1 cellular context compared by ENCODE assay signal in the genomic region with DNA sequence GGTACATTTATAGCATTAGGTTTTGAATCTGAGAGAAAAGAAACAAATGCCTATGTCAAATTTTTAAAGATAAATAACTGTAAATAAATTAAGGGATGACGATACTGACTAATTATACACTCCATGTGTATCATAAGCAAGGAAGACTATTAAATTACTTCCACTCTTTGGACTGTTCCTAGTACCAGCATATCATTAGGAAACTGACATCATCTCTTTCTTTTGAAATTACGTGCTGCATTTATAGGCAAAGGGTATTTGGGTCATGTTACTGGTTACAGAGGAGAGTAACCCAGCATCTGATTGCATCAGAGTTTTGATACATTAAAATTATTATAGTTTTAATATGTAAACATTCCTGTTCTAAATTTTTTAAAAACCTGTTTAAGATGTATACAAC.
TF ChIP-seq lines count a peak whose summit lies in the region.

No MANE protein-coding gene starts in this region.

TF ChIP-seq in HEK293, 187 proteins besides CTCF, POLR2A, EP300 and RAD21 (continued from another document):
- TF ChIP-seq, protein P1, sequence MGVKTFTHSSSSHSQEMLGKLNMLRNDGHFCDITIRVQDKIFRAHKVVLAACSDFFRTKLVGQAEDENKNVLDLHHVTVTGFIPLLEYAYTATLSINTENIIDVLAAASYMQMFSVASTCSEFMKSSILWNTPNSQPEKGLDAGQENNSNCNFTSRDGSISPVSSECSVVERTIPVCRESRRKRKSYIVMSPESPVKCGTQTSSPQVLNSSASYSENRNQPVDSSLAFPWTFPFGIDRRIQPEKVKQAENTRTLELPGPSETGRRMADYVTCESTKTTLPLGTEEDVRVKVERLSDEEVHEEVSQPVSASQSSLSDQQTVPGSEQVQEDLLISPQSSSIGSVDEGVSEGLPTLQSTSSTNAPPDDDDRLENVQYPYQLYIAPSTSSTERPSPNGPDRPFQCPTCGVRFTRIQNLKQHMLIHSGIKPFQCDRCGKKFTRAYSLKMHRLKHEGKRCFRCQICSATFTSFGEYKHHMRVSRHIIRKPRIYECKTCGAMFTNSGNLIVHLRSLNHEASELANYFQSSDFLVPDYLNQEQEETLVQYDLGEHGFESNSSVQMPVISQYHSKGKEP (tag by site-specific recombination; IDR thresholded peaks at IDR 0.05), result no peak
- TF ChIP-seq ZNF596 (tag by site-specific recombination; IDR thresholded peaks at IDR 0.05) (no peak), ZFP69B (tag by site-specific recombination; IDR thresholded peaks at IDR 0.05) (no peak), ZSCAN16 (tag by site-specific recombination; IDR thresholded peaks at IDR 0.05) (no peak), ZBTB21 (tag by site-specific recombination; IDR thresholded peaks at IDR 0.05) (no peak), ZNF701 (tag by site-specific recombination; IDR thresholded peaks at IDR 0.05) (no peak), ZNF626 (tag by site-specific recombination; IDR thresholded peaks at IDR 0.05) (no peak), ZNF366 (tag by site-specific recombination; conservative IDR thresholded peaks at IDR 0.05) (peak; percentile 36; the same call in 1 of the 2 replicates), ZNF792 (tag by site-specific recombination; IDR thresholded peaks at IDR 0.05) (no peak), ZFP41 (tag by site-specific recombination; IDR thresholded peaks at IDR 0.05; ENCODE audit: borderline replicate concordance) (no peak), SP7 (tag by site-specific recombination; IDR thresholded peaks at IDR 0.05) (peak; percentile 88), ZNF175 (tag by site-specific recombination; IDR thresholded peaks at IDR 0.05) (no peak), ZNF174 (tag by site-specific recombination; IDR thresholded peaks at IDR 0.05) (no peak), ZNF133 (tag by site-specific recombination; IDR thresholded peaks at IDR 0.05) (no peak), RBAK (tag by site-specific recombination; IDR thresholded peaks at IDR 0.05) (no peak), ZNF555 (tag by site-specific recombination; conservative IDR thresholded peaks at IDR 0.05) (no peak), ZNF629 (tag by site-specific recombination; IDR thresholded peaks at IDR 0.05) (peak; percentile 42; the same call in 1 of the 2 replicates)
- TF ChIP-seq, protein P2, sequence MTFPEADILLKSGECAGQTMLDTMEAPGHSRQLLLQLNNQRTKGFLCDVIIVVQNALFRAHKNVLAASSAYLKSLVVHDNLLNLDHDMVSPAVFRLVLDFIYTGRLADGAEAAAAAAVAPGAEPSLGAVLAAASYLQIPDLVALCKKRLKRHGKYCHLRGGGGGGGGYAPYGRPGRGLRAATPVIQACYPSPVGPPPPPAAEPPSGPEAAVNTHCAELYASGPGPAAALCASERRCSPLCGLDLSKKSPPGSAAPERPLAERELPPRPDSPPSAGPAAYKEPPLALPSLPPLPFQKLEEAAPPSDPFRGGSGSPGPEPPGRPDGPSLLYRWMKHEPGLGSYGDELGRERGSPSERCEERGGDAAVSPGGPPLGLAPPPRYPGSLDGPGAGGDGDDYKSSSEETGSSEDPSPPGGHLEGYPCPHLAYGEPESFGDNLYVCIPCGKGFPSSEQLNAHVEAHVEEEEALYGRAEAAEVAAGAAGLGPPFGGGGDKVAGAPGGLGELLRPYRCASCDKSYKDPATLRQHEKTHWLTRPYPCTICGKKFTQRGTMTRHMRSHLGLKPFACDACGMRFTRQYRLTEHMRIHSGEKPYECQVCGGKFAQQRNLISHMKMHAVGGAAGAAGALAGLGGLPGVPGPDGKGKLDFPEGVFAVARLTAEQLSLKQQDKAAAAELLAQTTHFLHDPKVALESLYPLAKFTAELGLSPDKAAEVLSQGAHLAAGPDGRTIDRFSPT (tag by site-specific recombination; IDR thresholded peaks at IDR 0.05), result peak; percentile 50; the same call in 1 of the 2 replicates
- TF ChIP-seq, protein P3, sequence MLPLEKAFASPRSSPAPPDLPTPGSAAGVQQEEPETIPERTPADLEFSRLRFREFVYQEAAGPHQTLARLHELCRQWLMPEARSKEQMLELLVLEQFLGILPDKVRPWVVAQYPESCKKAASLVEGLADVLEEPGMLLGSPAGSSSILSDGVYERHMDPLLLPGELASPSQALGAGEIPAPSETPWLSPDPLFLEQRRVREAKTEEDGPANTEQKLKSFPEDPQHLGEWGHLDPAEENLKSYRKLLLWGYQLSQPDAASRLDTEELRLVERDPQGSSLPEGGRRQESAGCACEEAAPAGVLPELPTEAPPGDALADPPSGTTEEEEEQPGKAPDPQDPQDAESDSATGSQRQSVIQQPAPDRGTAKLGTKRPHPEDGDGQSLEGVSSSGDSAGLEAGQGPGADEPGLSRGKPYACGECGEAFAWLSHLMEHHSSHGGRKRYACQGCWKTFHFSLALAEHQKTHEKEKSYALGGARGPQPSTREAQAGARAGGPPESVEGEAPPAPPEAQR (tag by site-specific recombination; IDR thresholded peaks at IDR 0.05), result no peak
- TF ChIP-seq, protein P4, sequence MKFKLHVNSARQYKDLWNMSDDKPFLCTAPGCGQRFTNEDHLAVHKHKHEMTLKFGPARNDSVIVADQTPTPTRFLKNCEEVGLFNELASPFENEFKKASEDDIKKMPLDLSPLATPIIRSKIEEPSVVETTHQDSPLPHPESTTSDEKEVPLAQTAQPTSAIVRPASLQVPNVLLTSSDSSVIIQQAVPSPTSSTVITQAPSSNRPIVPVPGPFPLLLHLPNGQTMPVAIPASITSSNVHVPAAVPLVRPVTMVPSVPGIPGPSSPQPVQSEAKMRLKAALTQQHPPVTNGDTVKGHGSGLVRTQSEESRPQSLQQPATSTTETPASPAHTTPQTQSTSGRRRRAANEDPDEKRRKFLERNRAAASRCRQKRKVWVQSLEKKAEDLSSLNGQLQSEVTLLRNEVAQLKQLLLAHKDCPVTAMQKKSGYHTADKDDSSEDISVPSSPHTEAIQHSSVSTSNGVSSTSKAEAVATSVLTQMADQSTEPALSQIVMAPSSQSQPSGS (tag by site-specific recombination; IDR thresholded peaks at IDR 0.05; ENCODE audit: low read depth), result 0 out of 2 replicates have a peak, but pooled peaks have one; percentile 40
